In genomic region chr6:124742971-124743370, GRCh38 we compare ENCODE assay signal across 28 cellular contexts.
DNase-seq lines count a peak whose midpoint lies in the region; ATAC-seq, FAIRE-seq and TF ChIP-seq lines count a peak whose summit lies in the region.
"Had no signal": no experiment of that assay in that cellular context is flagged by ENCODE, and none has a peak within 500 bp of the region (broad histone marks: within the 10 kb centered on the region; RNA-seq: fewer than 3 reads in every experiment).

No MANE protein-coding gene starts in this region.

- DNase-seq in RWPE2 (ENCODE audit: low spot score) (peak; percentile 51), epithelial cell of prostate (ENCODE audit: low read depth, low spot score) (peak; percentile 58), skeletal muscle cell (ENCODE audit: low read depth) (peak; percentile 48), HepG2 (ENCODE audit: low spot score) (no peak), dermis blood vessel endothelial cell (no peak)
- DNase-seq: activated CD4-positive, alpha-beta T cell treated with anti-CD3 and anti-CD28 coated beads for 48 hours; activated CD8-positive, alpha-beta memory T cell treated with anti-CD3 and anti-CD28 coated beads for 24 hours; activated effector memory CD4-positive, alpha-beta T cell treated with anti-CD3 and anti-CD28 coated beads, Interleukin-2, amount 50 U/mL, for 16 hours; activated naive CD8-positive, alpha-beta T cell treated with anti-CD3 and anti-CD28 coated beads, Interleukin-2, amount 10 ng/mL, durations not matched to agents 7 days and 5 days; effector memory CD4-positive, alpha-beta T cell; gastrocnemius medialis; GOT3; hippocampal formation; KBM-7; left lung; NCI-H1436; NCI-H2107; NCI-H510A; psoas muscle; stimulated activated naive CD8-positive, alpha-beta T cell treated with anti-CD3 and anti-CD28 coated beads, Interleukin-15, Interleukin-2, amounts not matched to agents 100 U/mL and 50 U/mL, for 24 hours; uterus had no signal

- H3K27ac ChIP-seq in HEK293 (ENCODE audit: extremely low read depth, low read depth, low read length) (no peak overlapping the region), RWPE2 (ENCODE audit: poor library complexity, severe bottlenecking) (peak overlapping the region; percentile 84), epithelial cell of prostate (no peak overlapping the region), HepG2 (ENCODE audit: extremely low read length, insufficient read depth, low read length) (no peak overlapping the region)
- H3K27ac ChIP-seq: gastrocnemius medialis, left lung, neutrophil, psoas muscle, thoracic aorta, uterus had no signal

- WGBS in HepG2 (ENCODE audit: low lambda C conversion rate), result 15% methylated on average over 2 of the region's 2 CpGs

- no peaks in the 10 kb centered on the region for H4K20me1 ChIP-seq in HepG2 (ENCODE audit: insufficient read depth, low read length)

- TF ChIP-seq CTCF in HEK293 (tag by site-specific recombination; IDR thresholded peaks at IDR 0.05), result no peak
- no peak for TF ChIP-seq CTCF in RWPE2 (IDR thresholded peaks at IDR 0.05; ENCODE audit: poor library complexity, severe bottlenecking)
- TF ChIP-seq CTCF in HepG2 (CRISPR knock-in tag; IDR thresholded peaks at IDR 0.05), result no peak

- H3K36me3 ChIP-seq in HEK293 (ENCODE audit: control insufficient read depth in 2 of 2, insufficient read depth in 1 of 2, low read length in 2 of 2) (no peaks in the 10 kb centered on the region), RWPE2 (ENCODE audit: low read depth) (no peaks in the 10 kb centered on the region), HepG2 (replicated peaks in 1 of 2; ENCODE audit: control insufficient read depth in 1 of 2, insufficient read depth in 2 of 2, low read length in 2 of 2) (no peaks in the 10 kb centered on the region)
- H3K36me3 ChIP-seq: gastrocnemius medialis, left lung, neutrophil, thoracic aorta, uterus had no signal

- TF ChIP-seq RAD21 in HepG2 (CRISPR knock-in tag; IDR thresholded peaks at IDR 0.05), result no peak

- CTCF ChIA-PET in HEK293 (lab: Yijun Ruan, JAX), result no interaction called here
- CTCF ChIA-PET in HepG2 (lab: Yijun Ruan, JAX; ENCODE audit: low intra/inter-chr PET ratio, low total read pairs), result no interaction called here

- no peaks in the 10 kb centered on the region for H3K79me2 ChIP-seq in HepG2 (ENCODE audit: insufficient read depth, low read length)

- H3K4me1 ChIP-seq in HEK293 (ENCODE audit: control insufficient read depth, insufficient read depth, low read length) (peaks cover 10% of the 10 kb centered on the region; the same call in 1 of the 2 replicates), RWPE2 (ENCODE audit: insufficient read depth, poor library complexity, severe bottlenecking) (peaks cover 44% of the 10 kb centered on the region), HepG2 (ENCODE audit: insufficient read depth, low read length) (no peaks in the 10 kb centered on the region)
- H3K4me1 ChIP-seq: left lung, psoas muscle, uterus had no signal

- no peak overlapping the region for H3K9ac ChIP-seq in HepG2 (ENCODE audit: insufficient read depth, low read depth, low read length)

- in situ Hi-C loops in HepG2 (cut with HindIII; ENCODE audit: extremely low pct_ligation_motif_present, low pct_unique_long_range_greater_than_20kb), result no loop called here

- intact Hi-C loops in HepG2 (cut with micrococcal nuclease; ENCODE audit: unreplicated experiment), result no loop called here

- no peaks in the 10 kb centered on the region for H3K9me3 ChIP-seq in HEK293 (ENCODE audit: control insufficient read depth, insufficient read depth, low read depth, low read length)
- H3K9me3 ChIP-seq in RWPE2 (ENCODE audit: severe bottlenecking), result no peaks in the 10 kb centered on the region
- no peaks in the 10 kb centered on the region for H3K9me3 ChIP-seq in HepG2 (ENCODE audit: low read length)
- H3K9me3 ChIP-seq: gastrocnemius medialis, left lung, neutrophil, psoas muscle, thoracic aorta, uterus had no signal

- no TSS peak for BruUV-seq in HepG2 (replicated peaks; lab: Mats Ljungman, UMichigan)

- no peak overlapping the region for H2AFZ ChIP-seq in HepG2 (ENCODE audit: low read length)

- TF ChIP-seq POLR2A in HepG2 (IDR thresholded peaks at IDR 0.05; ENCODE audit: insufficient read depth in 1 of 2, low read depth in 2 of 2, low read length in 2 of 2), result no peak

- ATAC-seq in RWPE2 (ENCODE audit: low read depth), result peak; percentile 83
- no peak for ATAC-seq in HepG2
- ATAC-seq in HG03457 (IDR thresholded peaks at IDR 0.05; ENCODE audit: unreplicated experiment), result no peak
- ATAC-seq: esophagus mucosa; gastrocnemius medialis; left lung; psoas muscle; Right ventricle myocardium inferior; stimulated activated naive CD8-positive, alpha-beta T cell treated with anti-CD3 and anti-CD28 coated beads, Interleukin-15, Interleukin-2, amounts not matched to agents 100 U/mL and 50 U/mL, for 24 hours had no signal

- H3K4me2 ChIP-seq in HepG2 (ENCODE audit: low read depth, low read length), result no peak overlapping the region

- no peak for FAIRE-seq in HepG2 (lab: Jason Lieb, UNC)
- FAIRE-seq: colon had no signal

- TF ChIP-seq EP300 in HepG2 (IDR thresholded peaks at IDR 0.05; ENCODE audit: low read depth in 2 of 2, low read length in 2 of 2) (no peak), HepG2 (CRISPR knock-in tag; IDR thresholded peaks at IDR 0.05; ENCODE audit: borderline replicate concordance) (no peak)

- POLR2A ChIA-PET in HEK293 (lab: Yijun Ruan, JAX) (no interaction called here), HepG2 (lab: Yijun Ruan, JAX) (no interaction called here)

- H3K27me3 ChIP-seq in RWPE2 (ENCODE audit: insufficient read depth, poor library complexity, severe bottlenecking) (no peaks in the 10 kb centered on the region), HepG2 (ENCODE audit: control insufficient read depth in 1 of 2, insufficient read depth in 2 of 2, low read length in 2 of 2) (no peaks in the 10 kb centered on the region)
- H3K27me3 ChIP-seq: gastrocnemius medialis, left lung, neutrophil, uterus had no signal

- H3K4me3 ChIP-seq in HEK293 (ENCODE audit: low read depth, low read length), result no peak overlapping the region
- no peak overlapping the region for H3K4me3 ChIP-seq in RWPE2 (ENCODE audit: severe bottlenecking)
- H3K4me3 ChIP-seq in skeletal muscle cell (ENCODE audit: low read depth, low read length), result no peak overlapping the region
- no peak overlapping the region for H3K4me3 ChIP-seq in HepG2 (replicated peaks in 1 of 3; ENCODE audit: insufficient read depth in 1 of 3, low read depth in 2 of 3, low read length in 3 of 3)
- H3K4me3 ChIP-seq: gastrocnemius medialis, left lung, psoas muscle, thoracic aorta, uterus had no signal

TF ChIP-seq in HEK293, 187 proteins besides CTCF, POLR2A, EP300 and RAD21 (continues in another document):
- TF ChIP-seq ZNF747 (tag by site-specific recombination; IDR thresholded peaks at IDR 0.05) (no peak), ZNF626 (tag by site-specific recombination; IDR thresholded peaks at IDR 0.05) (no peak), ZEB2 (tag by site-specific recombination; IDR thresholded peaks at IDR 0.05) (no peak)

TF ChIP-seq in HepG2, 621 proteins besides CTCF, POLR2A, EP300 and RAD21:
- no peak for TF ChIP-seq RELA (CRISPR knock-in tag; IDR thresholded peaks at IDR 0.05)
- no peak for TF ChIP-seq E2F1 (CRISPR knock-in tag; IDR thresholded peaks at IDR 0.05)
- no peak for TF ChIP-seq RXRB (CRISPR knock-in tag; IDR thresholded peaks at IDR 0.05; ENCODE audit: borderline replicate concordance)
- TF ChIP-seq ZNF672 (CRISPR knock-in tag; IDR thresholded peaks at IDR 0.05), result no peak
- TF ChIP-seq FOXK1 (CRISPR knock-in tag; IDR thresholded peaks at IDR 0.05; ENCODE audit: borderline replicate concordance, low read depth), result no peak
- no peak for TF ChIP-seq CBX5 (CRISPR knock-in tag; IDR thresholded peaks at IDR 0.05; ENCODE audit: borderline replicate concordance)
- no peak for TF ChIP-seq ZNF567 (CRISPR knock-in tag; IDR thresholded peaks at IDR 0.05; ENCODE audit: borderline replicate concordance)
- no peak for TF ChIP-seq EEA1 (CRISPR knock-in tag; IDR thresholded peaks at IDR 0.05; ENCODE audit: borderline replicate concordance)
- no peak for TF ChIP-seq ZNF746 (CRISPR knock-in tag; IDR thresholded peaks at IDR 0.05)

Comparison
In these comparisons a context has a peak if more than half of its experiments do, and no peak if none do; other contexts are left out.
1. DNase-seq: peak in RWPE2 (single experiment), epithelial cell of prostate (single experiment) and skeletal muscle cell (single experiment); none in HepG2 (single experiment) and dermis blood vessel endothelial cell (single experiment).
2. Of the 63 proteins assayed by ChIP-seq in both HepG2 and HEK293: peak only in HepG2: none; only in HEK293: ZBTB8A; in both: none; in neither: 62.